12 cellular contexts compared by ENCODE assay signal in genomic region chr5:124659798-124660197, GRCh38.
DNase-seq lines count a peak whose midpoint lies in the region; ATAC-seq and TF ChIP-seq lines count a peak whose summit lies in the region.
"Had no signal": no experiment of that assay in that cellular context is flagged by ENCODE, and none has a peak within 500 bp of the region (broad histone marks: within the 10 kb centered on the region; RNA-seq: fewer than 3 reads in every experiment).

No MANE protein-coding gene starts in this region.

- H3K27me3 Mint-ChIP-seq in WTC11 (ENCODE audit: low read depth) (peaks cover 13% of the 10 kb centered on the region), mesothelial cell of epicardium (ENCODE audit: low read depth) (no peaks in the 10 kb centered on the region)
- H3K27me3 Mint-ChIP-seq: effector memory CD8-positive, alpha-beta T cell had no signal

- TF ChIP-seq CTCF in WTC11 (IDR thresholded peaks at IDR 0.05), result no peak
- TF ChIP-seq CTCF in mesothelial cell of epicardium (IDR thresholded peaks at IDR 0.05; ENCODE audit: unreplicated experiment), result no peak

- in situ Hi-C loops in ACHN (cut with HindIII; ENCODE audit: low pct_ligation_motif_present, low pct_unique_long_range_greater_than_20kb, low sequenced_read_pairs), result no loop called here

- POLR2A ChIA-PET in WTC11 (lab: Charles Lee), result no interaction called here

- ATAC-seq in WTC11, result no peak
- ATAC-seq: activated CD4-positive, alpha-beta T cell treated with anti-CD3 and anti-CD28 coated beads for 36 hours; effector memory CD8-positive, alpha-beta T cell had no signal

- DNase-seq in ACHN, result peak; percentile 70
- DNase-seq in NCI-H1694 (lab: John Stamatoyannopoulos, UW), result peak; percentile 60
- no peak for DNase-seq in WTC11 (ENCODE audit: low spot score)
- DNase-seq in mesothelial cell of epicardium (ENCODE audit: low spot score in 2 of 2, unreplicated experiment in 2 of 2), result no peak
- no peak for DNase-seq in NCI-H187 treated with DMSO at 0.1 percent for 48 hours (lab: John Stamatoyannopoulos, UW)
- DNase-seq in activated CD4-positive, alpha-beta T cell treated with anti-CD3 and anti-CD28 coated beads for 1 hour, result no peak
- DNase-seq in stimulated activated CD4-positive, alpha-beta T cell treated with anti-CD3 and anti-CD28 coated beads, Interleukin-4, amount 100 ng/mL, for 4 hours, result no peak
- DNase-seq in H4 (ENCODE audit: low spot score), result no peak
- DNase-seq: activated CD4-positive, alpha-beta T cell treated with anti-CD3 and anti-CD28 coated beads for 36 hours; activated naive CD4-positive, alpha-beta T cell treated with anti-CD3 and anti-CD28 coated beads for 36 hours; effector memory CD8-positive, alpha-beta T cell; naive thymus-derived CD4-positive, alpha-beta T cell had no signal

- H3K4me1 Mint-ChIP-seq in WTC11 (peaks cover 71% of the 10 kb centered on the region), mesothelial cell of epicardium (peaks cover 69% of the 10 kb centered on the region)
- H3K4me1 Mint-ChIP-seq: activated CD4-positive, alpha-beta T cell treated with anti-CD3 and anti-CD28 coated beads for 36 hours had no signal

- H3K36me3 Mint-ChIP-seq in WTC11 (no peaks in the 10 kb centered on the region), mesothelial cell of epicardium (no peaks in the 10 kb centered on the region)
- H3K36me3 Mint-ChIP-seq: naive thymus-derived CD4-positive, alpha-beta T cell had no signal

- H3K9me3 Mint-ChIP-seq in WTC11, result no peaks in the 10 kb centered on the region
- H3K9me3 Mint-ChIP-seq in mesothelial cell of epicardium, result no peaks in the 10 kb centered on the region
- H3K9me3 Mint-ChIP-seq: activated naive CD4-positive, alpha-beta T cell treated with anti-CD3 and anti-CD28 coated beads for 36 hours; effector memory CD8-positive, alpha-beta T cell; naive thymus-derived CD4-positive, alpha-beta T cell had no signal

- H3K27ac Mint-ChIP-seq in WTC11 (peak overlapping the region; percentile 75), mesothelial cell of epicardium (peak overlapping the region; percentile 93)
- H3K27ac Mint-ChIP-seq: activated CD4-positive, alpha-beta T cell treated with anti-CD3 and anti-CD28 coated beads for 36 hours; activated naive CD4-positive, alpha-beta T cell treated with anti-CD3 and anti-CD28 coated beads for 36 hours; effector memory CD8-positive, alpha-beta T cell; naive thymus-derived CD4-positive, alpha-beta T cell had no signal

- CTCF ChIA-PET in WTC11 (lab: Charles Lee), result no interaction called here

- H3K4me3 Mint-ChIP-seq in WTC11, result no peak overlapping the region
- H3K4me3 Mint-ChIP-seq in mesothelial cell of epicardium, result no peak overlapping the region
- H3K4me3 Mint-ChIP-seq: activated CD4-positive, alpha-beta T cell treated with anti-CD3 and anti-CD28 coated beads for 36 hours; activated naive CD4-positive, alpha-beta T cell treated with anti-CD3 and anti-CD28 coated beads for 36 hours; effector memory CD8-positive, alpha-beta T cell had no signal

TF ChIP-seq in WTC11, 78 proteins besides CTCF, POLR2A, EP300 and RAD21:
- TF ChIP-seq ELF4 (CRISPR knock-in tag; IDR thresholded peaks at IDR 0.05; ENCODE audit: low read depth) (no peak), ZNF425 (CRISPR knock-in tag; conservative IDR thresholded peaks at IDR 0.05) (no peak), ESRRA (CRISPR knock-in tag; IDR thresholded peaks at IDR 0.05; ENCODE audit: borderline replicate concordance) (no peak), IRF2 (CRISPR knock-in tag; IDR thresholded peaks at IDR 0.05; ENCODE audit: borderline replicate concordance, low read depth) (no peak), RELA (CRISPR knock-in tag; IDR thresholded peaks at IDR 0.05; ENCODE audit: borderline replicate concordance) (no peak)
- TF ChIP-seq, protein P1, sequence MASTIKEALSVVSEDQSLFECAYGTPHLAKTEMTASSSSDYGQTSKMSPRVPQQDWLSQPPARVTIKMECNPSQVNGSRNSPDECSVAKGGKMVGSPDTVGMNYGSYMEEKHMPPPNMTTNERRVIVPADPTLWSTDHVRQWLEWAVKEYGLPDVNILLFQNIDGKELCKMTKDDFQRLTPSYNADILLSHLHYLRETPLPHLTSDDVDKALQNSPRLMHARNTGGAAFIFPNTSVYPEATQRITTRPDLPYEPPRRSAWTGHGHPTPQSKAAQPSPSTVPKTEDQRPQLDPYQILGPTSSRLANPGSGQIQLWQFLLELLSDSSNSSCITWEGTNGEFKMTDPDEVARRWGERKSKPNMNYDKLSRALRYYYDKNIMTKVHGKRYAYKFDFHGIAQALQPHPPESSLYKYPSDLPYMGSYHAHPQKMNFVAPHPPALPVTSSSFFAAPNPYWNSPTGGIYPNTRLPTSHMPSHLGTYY (CRISPR knock-in tag; IDR thresholded peaks at IDR 0.05), result no peak
- TF ChIP-seq, protein P2, sequence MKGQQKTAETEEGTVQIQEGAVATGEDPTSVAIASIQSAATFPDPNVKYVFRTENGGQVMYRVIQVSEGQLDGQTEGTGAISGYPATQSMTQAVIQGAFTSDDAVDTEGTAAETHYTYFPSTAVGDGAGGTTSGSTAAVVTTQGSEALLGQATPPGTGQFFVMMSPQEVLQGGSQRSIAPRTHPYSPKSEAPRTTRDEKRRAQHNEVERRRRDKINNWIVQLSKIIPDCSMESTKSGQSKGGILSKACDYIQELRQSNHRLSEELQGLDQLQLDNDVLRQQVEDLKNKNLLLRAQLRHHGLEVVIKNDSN (CRISPR knock-in tag; IDR thresholded peaks at IDR 0.05), result no peak
TF ChIP-seq in WTC11: peak in this region for 0.

Comparison
In these comparisons a context has a peak if more than half of its experiments do, and no peak if none do; other contexts are left out.
1. DNase-seq: peak in ACHN (single experiment) and NCI-H1694 (single experiment); none in WTC11 (single experiment), mesothelial cell of epicardium (0 of 2), NCI-H187 treated with DMSO at 0.1 percent for 48 hours (single experiment), activated CD4-positive, alpha-beta T cell treated with anti-CD3 and anti-CD28 coated beads for 1 hour (single experiment), stimulated activated CD4-positive, alpha-beta T cell treated with anti-CD3 and anti-CD28 coated beads, Interleukin-4, amount 100 ng/mL, for 4 hours (0 of 2) and H4 (single experiment).